1 cellular context compared by ENCODE assay signal in genomic region chr5:138352722-138353549, GRCh38.
TF ChIP-seq lines count a peak whose summit lies in the region.

No MANE protein-coding gene starts in this region.

TF ChIP-seq in K562, 482 proteins besides CTCF, POLR2A, EP300 and RAD21 (continued from another document):
- TF ChIP-seq ZNF609 (CRISPR knock-in tag; IDR thresholded peaks at IDR 0.05; ENCODE audit: borderline replicate concordance) (no peak), ZNF584 (CRISPR knock-in tag; IDR thresholded peaks at IDR 0.05; ENCODE audit: low read depth) (no peak), DMBX1 (CRISPR knock-in tag; IDR thresholded peaks at IDR 0.05; ENCODE audit: borderline replicate concordance) (no peak), L3MBTL2 (IDR thresholded peaks at IDR 0.05) (no peak), CHD2 (IDR thresholded peaks at IDR 0.05; ENCODE audit: low read depth, low read length) (no peak), SRSF1 (IDR thresholded peaks at IDR 0.05; ENCODE audit: low read depth, low read length) (no peak), SP1 (CRISPR knock-in tag; IDR thresholded peaks at IDR 0.05) (0 out of 2 replicates have a peak, but pooled peaks have one; percentile 37), ZNF444 (CRISPR knock-in tag; IDR thresholded peaks at IDR 0.05) (no peak), PHTF2 (CRISPR knock-in tag; IDR thresholded peaks at IDR 0.05) (no peak), UBTF (IDR thresholded peaks at IDR 0.05; ENCODE audit: borderline replicate concordance in 1 of 2, low read depth in 2 of 2, low read length in 2 of 2) (peak; percentile 98 to 99), ZNF133 (CRISPR knock-in tag; IDR thresholded peaks at IDR 0.05) (no peak), MEF2D (tag; conservative IDR thresholded peaks at IDR 0.05; ENCODE audit: low read depth) (no peak), RBM15 (IDR thresholded peaks at IDR 0.05; ENCODE audit: insufficient read depth, low read length) (no peak), HEY1 (CRISPR knock-in tag; IDR thresholded peaks at IDR 0.05; ENCODE audit: borderline replicate concordance) (no peak), ZNF717 (CRISPR knock-in tag; IDR thresholded peaks at IDR 0.05) (no peak), HMGN3 (IDR thresholded peaks at IDR 0.05; ENCODE audit: borderline replicate concordance, extremely low read depth, insufficient read length, low read depth, low read length) (no peak), TAL1 (IDR thresholded peaks at IDR 0.05) (no peak), COPS2 (conservative IDR thresholded peaks at IDR 0.05) (no peak), FOXO4 (CRISPR knock-in tag; IDR thresholded peaks at IDR 0.05) (no peak), ZC3H4 (CRISPR knock-in tag; IDR thresholded peaks at IDR 0.05; ENCODE audit: borderline replicate concordance) (no peak), ETV1 (tag; conservative IDR thresholded peaks at IDR 0.05; ENCODE audit: low read depth) (peak; percentile 29; the same call in 1 of the 2 replicates), MED1 (CRISPR knock-in tag; IDR thresholded peaks at IDR 0.05; ENCODE audit: borderline replicate concordance) (no peak), ARID3B (CRISPR knock-in tag; IDR thresholded peaks at IDR 0.05; ENCODE audit: borderline replicate concordance) (no peak), ARID2 (IDR thresholded peaks at IDR 0.05) (no peak), TCFL5 (CRISPR knock-in tag; conservative IDR thresholded peaks at IDR 0.05) (no peak), ZKSCAN1 (IDR thresholded peaks at IDR 0.05; ENCODE audit: low read depth, low read length) (no peak), BDP1 (IDR thresholded peaks at IDR 0.05; ENCODE audit: insufficient read depth, insufficient read length) (no peak), NRF1 (conservative IDR thresholded peaks at IDR 0.05 in 1 of 2, IDR thresholded peaks at IDR 0.05 in 1 of 2) (no peak; a peak in 1 of 4 replicates), POLR2G (IDR thresholded peaks at IDR 0.05; ENCODE audit: low read depth, low read length) (peak; percentile 76), ZNF124 (CRISPR knock-in tag; IDR thresholded peaks at IDR 0.05) (no peak), SMAD1 (IDR thresholded peaks at IDR 0.05; ENCODE audit: low read depth, low read length, partially characterized antibody) (no peak), PPARD (CRISPR knock-in tag; IDR thresholded peaks at IDR 0.05) (no peak), HDAC3 (IDR thresholded peaks at IDR 0.05; ENCODE audit: borderline replicate concordance, partially characterized antibody) (no peak), FOXK2 (conservative IDR thresholded peaks at IDR 0.05 in 1 of 2, IDR thresholded peaks at IDR 0.05 in 1 of 2; ENCODE audit: low read depth in 2 of 2) (no peak)
- TF ChIP-seq, protein P1, sequence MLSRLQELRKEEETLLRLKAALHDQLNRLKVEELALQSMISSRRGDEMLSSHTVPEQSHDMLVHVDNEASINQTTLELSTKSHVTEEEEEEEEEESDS (CRISPR knock-in tag; IDR thresholded peaks at IDR 0.05): no peak
- TF ChIP-seq, protein P2, sequence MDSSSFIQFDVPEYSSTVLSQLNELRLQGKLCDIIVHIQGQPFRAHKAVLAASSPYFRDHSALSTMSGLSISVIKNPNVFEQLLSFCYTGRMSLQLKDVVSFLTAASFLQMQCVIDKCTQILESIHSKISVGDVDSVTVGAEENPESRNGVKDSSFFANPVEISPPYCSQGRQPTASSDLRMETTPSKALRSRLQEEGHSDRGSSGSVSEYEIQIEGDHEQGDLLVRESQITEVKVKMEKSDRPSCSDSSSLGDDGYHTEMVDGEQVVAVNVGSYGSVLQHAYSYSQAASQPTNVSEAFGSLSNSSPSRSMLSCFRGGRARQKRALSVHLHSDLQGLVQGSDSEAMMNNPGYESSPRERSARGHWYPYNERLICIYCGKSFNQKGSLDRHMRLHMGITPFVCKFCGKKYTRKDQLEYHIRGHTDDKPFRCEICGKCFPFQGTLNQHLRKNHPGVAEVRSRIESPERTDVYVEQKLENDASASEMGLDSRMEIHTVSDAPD (CRISPR knock-in tag; IDR thresholded peaks at IDR 0.05): no peak
- TF ChIP-seq, protein P3, sequence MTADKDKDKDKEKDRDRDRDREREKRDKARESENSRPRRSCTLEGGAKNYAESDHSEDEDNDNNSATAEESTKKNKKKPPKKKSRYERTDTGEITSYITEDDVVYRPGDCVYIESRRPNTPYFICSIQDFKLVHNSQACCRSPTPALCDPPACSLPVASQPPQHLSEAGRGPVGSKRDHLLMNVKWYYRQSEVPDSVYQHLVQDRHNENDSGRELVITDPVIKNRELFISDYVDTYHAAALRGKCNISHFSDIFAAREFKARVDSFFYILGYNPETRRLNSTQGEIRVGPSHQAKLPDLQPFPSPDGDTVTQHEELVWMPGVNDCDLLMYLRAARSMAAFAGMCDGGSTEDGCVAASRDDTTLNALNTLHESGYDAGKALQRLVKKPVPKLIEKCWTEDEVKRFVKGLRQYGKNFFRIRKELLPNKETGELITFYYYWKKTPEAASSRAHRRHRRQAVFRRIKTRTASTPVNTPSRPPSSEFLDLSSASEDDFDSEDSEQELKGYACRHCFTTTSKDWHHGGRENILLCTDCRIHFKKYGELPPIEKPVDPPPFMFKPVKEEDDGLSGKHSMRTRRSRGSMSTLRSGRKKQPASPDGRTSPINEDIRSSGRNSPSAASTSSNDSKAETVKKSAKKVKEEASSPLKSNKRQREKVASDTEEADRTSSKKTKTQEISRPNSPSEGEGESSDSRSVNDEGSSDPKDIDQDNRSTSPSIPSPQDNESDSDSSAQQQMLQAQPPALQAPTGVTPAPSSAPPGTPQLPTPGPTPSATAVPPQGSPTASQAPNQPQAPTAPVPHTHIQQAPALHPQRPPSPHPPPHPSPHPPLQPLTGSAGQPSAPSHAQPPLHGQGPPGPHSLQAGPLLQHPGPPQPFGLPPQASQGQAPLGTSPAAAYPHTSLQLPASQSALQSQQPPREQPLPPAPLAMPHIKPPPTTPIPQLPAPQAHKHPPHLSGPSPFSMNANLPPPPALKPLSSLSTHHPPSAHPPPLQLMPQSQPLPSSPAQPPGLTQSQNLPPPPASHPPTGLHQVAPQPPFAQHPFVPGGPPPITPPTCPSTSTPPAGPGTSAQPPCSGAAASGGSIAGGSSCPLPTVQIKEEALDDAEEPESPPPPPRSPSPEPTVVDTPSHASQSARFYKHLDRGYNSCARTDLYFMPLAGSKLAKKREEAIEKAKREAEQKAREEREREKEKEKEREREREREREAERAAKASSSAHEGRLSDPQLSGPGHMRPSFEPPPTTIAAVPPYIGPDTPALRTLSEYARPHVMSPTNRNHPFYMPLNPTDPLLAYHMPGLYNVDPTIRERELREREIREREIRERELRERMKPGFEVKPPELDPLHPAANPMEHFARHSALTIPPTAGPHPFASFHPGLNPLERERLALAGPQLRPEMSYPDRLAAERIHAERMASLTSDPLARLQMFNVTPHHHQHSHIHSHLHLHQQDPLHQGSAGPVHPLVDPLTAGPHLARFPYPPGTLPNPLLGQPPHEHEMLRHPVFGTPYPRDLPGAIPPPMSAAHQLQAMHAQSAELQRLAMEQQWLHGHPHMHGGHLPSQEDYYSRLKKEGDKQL (CRISPR knock-in tag; IDR thresholded peaks at IDR 0.05; ENCODE audit: borderline replicate concordance): no peak
